10 cellular contexts compared by ENCODE assay signal in the genomic region with DNA sequence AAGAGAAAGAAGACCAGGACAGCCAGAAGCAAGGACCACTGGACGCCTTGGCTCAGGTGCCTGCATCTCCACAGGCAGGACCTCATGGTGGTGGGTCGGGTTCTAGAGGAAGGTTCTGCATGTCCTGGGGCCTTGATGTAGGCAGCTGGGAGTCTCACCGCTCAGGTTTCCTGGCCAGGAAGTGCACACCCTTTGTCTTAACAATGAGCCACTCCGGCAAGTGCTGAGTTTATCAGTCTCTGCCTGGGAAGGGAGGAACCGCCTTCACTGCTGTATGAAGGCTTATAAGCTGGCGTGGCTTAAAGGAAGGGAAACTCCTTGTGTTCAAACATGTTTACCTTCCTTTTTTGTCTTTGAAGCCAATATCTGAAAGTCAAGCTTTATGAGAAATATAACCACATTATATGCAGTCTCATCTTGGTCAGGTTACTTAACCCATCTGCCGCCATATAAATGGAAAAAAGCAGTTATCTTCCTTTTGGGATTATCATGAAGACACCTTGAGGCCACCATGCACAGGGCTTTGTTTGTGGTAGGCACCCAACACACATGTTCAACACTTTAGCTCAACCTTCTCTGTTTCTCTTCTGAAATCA. TPM values are rescaled to one million over a fixed set of nuclear protein-coding genes. Genes with fewer than 3 reads are reported as not detected.
DNase-seq lines count a peak whose midpoint lies in the region; ATAC-seq and TF ChIP-seq lines count a peak whose summit lies in the region.
"Had no signal": no experiment of that assay in that cellular context is flagged by ENCODE, and none has a peak within 500 bp of the region (broad histone marks: within the 10 kb centered on the region; RNA-seq: fewer than 3 reads in every experiment).

ST6GALNAC1 (minus strand) TSS at position 205 of the 596 bp plus-strand sequence; CDS start at position 86, 119 bp downstream.

- H3K27me3 ChIP-seq in suprapubic skin = no peaks in the 10 kb centered on the region

- no peaks in the 10 kb centered on the region for H3K9me3 ChIP-seq in suprapubic skin

- peak; percentile 17 for DNase-seq in activated CD4-positive, alpha-beta T cell treated with anti-CD3 and anti-CD28 coated beads for 36 hours
- no peak for DNase-seq in activated CD4-positive, alpha-beta T cell treated with anti-CD3 and anti-CD28 coated beads for 1 hour
- DNase-seq in activated T-helper 1 cell treated with anti-CD3 and anti-CD28 coated beads, Interleukin-12 subunit alpha, Interleukin-12 subunit beta, Interleukin-2, Interleukin-4 antibody, amounts not matched to agents 30 ng/mL and 10 ng/mL and 1 ng/mL, durations not matched to agents 14 hours and 24 hours and 36 hours (ENCODE audit: low spot score) = peak; percentile 5
- DNase-seq in inferior parietal cortex (ENCODE audit: extremely low spot score) = peak; percentile 10
- peak in 1 of 2 donors; percentile 43 for DNase-seq in suprapubic skin (ENCODE audit: low spot score in 2 of 2)
- no peak for DNase-seq in T1000 (lab: John Stamatoyannopoulos, UW)
- DNase-seq in NCI-H1694 treated with DMSO at 0.1 percent for 48 hours (lab: John Stamatoyannopoulos, UW) = no peak
- DNase-seq in NCI-H187 treated with DMSO at 0.1 percent for 48 hours (lab: John Stamatoyannopoulos, UW) = no peak
- DNase-seq: islet precursor cell, NCI-H187 had no signal

- TF ChIP-seq CTCF in suprapubic skin (IDR thresholded peaks at IDR 0.05) = no peak

- CTCF ChIA-PET in activated CD4-positive, alpha-beta T cell treated with anti-CD3 and anti-CD28 coated beads for 36 hours (lab: Charles Lee) = interaction anchor here (0.6 to 1.2 kb wide), 2 partner anchors 20 to 186 kb away, joined by 3 to 5 read pairs; no protein-coding TSS in a partner anchor

- no peak within 1 kb of the TSS for H3K4me3 ChIP-seq in suprapubic skin

- WGBS in suprapubic skin = 52% methylated on average over 7 of the region's 7 CpGs

- no peak for TF ChIP-seq POLR2A in suprapubic skin (IDR thresholded peaks at IDR 0.05)

- H3K27ac ChIP-seq in suprapubic skin = peak within 1 kb of the TSS; percentile 34

- H3K4me3 Mint-ChIP-seq in activated CD4-positive, alpha-beta T cell treated with anti-CD3 and anti-CD28 coated beads for 36 hours = peak within 1 kb of the TSS; percentile 0
- peak within 1 kb of the TSS; percentile 53 for H3K4me3 Mint-ChIP-seq in activated T-helper 1 cell treated with anti-CD3 and anti-CD28 coated beads, Interleukin-12 subunit alpha, Interleukin-12 subunit beta, Interleukin-2, Interleukin-4 antibody, amounts not matched to agents 30 ng/mL and 10 ng/mL and 1 ng/mL, durations not matched to agents 14 hours and 24 hours and 36 hours

- H3K9me3 Mint-ChIP-seq in activated CD4-positive, alpha-beta T cell treated with anti-CD3 and anti-CD28 coated beads for 36 hours (ENCODE audit: low read depth) = no peaks in the 10 kb centered on the region
- H3K9me3 Mint-ChIP-seq in activated T-helper 1 cell treated with anti-CD3 and anti-CD28 coated beads, Interleukin-12 subunit alpha, Interleukin-12 subunit beta, Interleukin-2, Interleukin-4 antibody, amounts not matched to agents 30 ng/mL and 10 ng/mL and 1 ng/mL, durations not matched to agents 14 hours and 24 hours and 36 hours = peaks cover 10% of the 10 kb centered on the region

- intact Hi-C loops in activated CD4-positive, alpha-beta T cell treated with anti-CD3 and anti-CD28 coated beads for 36 hours (cut with DNase I, micrococcal nuclease) = no loop called here
- intact Hi-C loops in activated T-helper 1 cell treated with anti-CD3 and anti-CD28 coated beads, Interleukin-12 subunit alpha, Interleukin-12 subunit beta, Interleukin-2, Interleukin-4 antibody, amounts not matched to agents 30 ng/mL and 10 ng/mL and 1 ng/mL, durations not matched to agents 14 hours and 24 hours and 36 hours (cut with micrococcal nuclease) = no loop called here

- peaks cover 11% of the 10 kb centered on the region for H3K4me1 ChIP-seq in suprapubic skin

- H3K36me3 ChIP-seq in suprapubic skin = no peaks in the 10 kb centered on the region

- POLR2A ChIA-PET in activated CD4-positive, alpha-beta T cell treated with anti-CD3 and anti-CD28 coated beads for 36 hours (lab: Charles Lee) = no interaction called here

- H3K36me3 Mint-ChIP-seq in activated CD4-positive, alpha-beta T cell treated with anti-CD3 and anti-CD28 coated beads for 36 hours (ENCODE audit: low read depth) = no peaks in the 10 kb centered on the region
- peaks cover 3% of the 10 kb centered on the region for H3K36me3 Mint-ChIP-seq in activated T-helper 1 cell treated with anti-CD3 and anti-CD28 coated beads, Interleukin-12 subunit alpha, Interleukin-12 subunit beta, Interleukin-2, Interleukin-4 antibody, amounts not matched to agents 30 ng/mL and 10 ng/mL and 1 ng/mL, durations not matched to agents 14 hours and 24 hours and 36 hours (ENCODE audit: low read depth)

- ATAC-seq in activated CD4-positive, alpha-beta T cell treated with anti-CD3 and anti-CD28 coated beads for 36 hours = no peak

- no peak for TF ChIP-seq EP300 in suprapubic skin (IDR thresholded peaks at IDR 0.05)

- H3K27ac Mint-ChIP-seq in activated CD4-positive, alpha-beta T cell treated with anti-CD3 and anti-CD28 coated beads for 36 hours = no peak within 1 kb of the TSS
- H3K27ac Mint-ChIP-seq in activated T-helper 1 cell treated with anti-CD3 and anti-CD28 coated beads, Interleukin-12 subunit alpha, Interleukin-12 subunit beta, Interleukin-2, Interleukin-4 antibody, amounts not matched to agents 30 ng/mL and 10 ng/mL and 1 ng/mL, durations not matched to agents 14 hours and 24 hours and 36 hours = peak within 1 kb of the TSS; percentile 31

- H3K4me1 Mint-ChIP-seq in activated CD4-positive, alpha-beta T cell treated with anti-CD3 and anti-CD28 coated beads for 36 hours = peaks cover 17% of the 10 kb centered on the region
- peaks cover 6% of the 10 kb centered on the region for H3K4me1 Mint-ChIP-seq in activated T-helper 1 cell treated with anti-CD3 and anti-CD28 coated beads, Interleukin-12 subunit alpha, Interleukin-12 subunit beta, Interleukin-2, Interleukin-4 antibody, amounts not matched to agents 30 ng/mL and 10 ng/mL and 1 ng/mL, durations not matched to agents 14 hours and 24 hours and 36 hours (ENCODE audit: low read depth)

- H3K27me3 Mint-ChIP-seq in activated CD4-positive, alpha-beta T cell treated with anti-CD3 and anti-CD28 coated beads for 36 hours = peaks cover 3% of the 10 kb centered on the region
- peaks cover 4% of the 10 kb centered on the region for H3K27me3 Mint-ChIP-seq in activated T-helper 1 cell treated with anti-CD3 and anti-CD28 coated beads, Interleukin-12 subunit alpha, Interleukin-12 subunit beta, Interleukin-2, Interleukin-4 antibody, amounts not matched to agents 30 ng/mL and 10 ng/mL and 1 ng/mL, durations not matched to agents 14 hours and 24 hours and 36 hours (ENCODE audit: insufficient read depth)

RNA-seq across cellular contexts. Expression of gene ST6GALNAC1, which starts in this region (rescaled TPM):
- under 1 TPM; 0.88 to 0.89 TPM for total RNA-seq in activated CD4-positive, alpha-beta T cell treated with anti-CD3 and anti-CD28 coated beads for 36 hours
- 0.78 and 0.83 TPM in 2 replicates for total RNA-seq in activated T-helper 1 cell treated with anti-CD3 and anti-CD28 coated beads, Interleukin-12 subunit alpha, Interleukin-12 subunit beta, Interleukin-2, Interleukin-4 antibody, amounts not matched to agents 30 ng/mL and 10 ng/mL and 1 ng/mL, durations not matched to agents 14 hours and 24 hours and 36 hours
- 1 to 10 TPM in 3 of 4 donors, under 1 TPM in 1; 0.38 to 3.7 (median 1.3) TPM for total RNA-seq in suprapubic skin

Comparison
In these comparisons a context has a peak if more than half of its experiments do, and no peak if none do; other contexts are left out.
1. Peak in DNase-seq in activated CD4-positive, alpha-beta T cell treated with anti-CD3 and anti-CD28 coated beads for 36 hours; RNA of the gene not detected or under 1 TPM.
2. Peak in DNase-seq in activated T-helper 1 cell treated with anti-CD3 and anti-CD28 coated beads, Interleukin-12 subunit alpha, Interleukin-12 subunit beta, Interleukin-2, Interleukin-4 antibody, amounts not matched to agents 30 ng/mL and 10 ng/mL and 1 ng/mL, durations not matched to agents 14 hours and 24 hours and 36 hours; RNA of the gene not detected or under 1 TPM.